1 cellular context compared by ENCODE assay signal in genomic region chr10:72692057-72692891, GRCh38.
TF ChIP-seq lines count a peak whose summit lies in the region.

TSS of gene MCU (plus strand) at chr10:72692143. CDS start at chr10:72692152, 9 bp downstream.

TF ChIP-seq in K562, 482 proteins besides CTCF, POLR2A, EP300 and RAD21 (continued from another document and continues in another):
- TF ChIP-seq BCLAF1 (IDR thresholded peaks at IDR 0.05; ENCODE audit: borderline replicate concordance in 1 of 2, control insufficient read depth in 1 of 2, low read depth in 2 of 2, low read length in 1 of 2) (no peak), ZKSCAN3 (CRISPR knock-in tag; IDR thresholded peaks at IDR 0.05) (no peak), ATF4 (CRISPR knock-in tag; IDR thresholded peaks at IDR 0.05) (peak; percentile 48; the same call in 1 of the 2 replicates), CREM (IDR thresholded peaks at IDR 0.05; ENCODE audit: low read depth) (no peak; the same call in 1 of the 2 replicates), TFAM (CRISPR knock-in tag; conservative IDR thresholded peaks at IDR 0.05) (no peak), ETV6 (IDR thresholded peaks at IDR 0.05; ENCODE audit: borderline replicate concordance in 1 of 2, low read depth in 2 of 2, low read length in 1 of 2) (no peak), ETV6 (CRISPR knock-in tag; IDR thresholded peaks at IDR 0.05; ENCODE audit: borderline replicate concordance) (no peak), EHMT2 (IDR thresholded peaks at IDR 0.05) (no peak), PHF21A (IDR thresholded peaks at IDR 0.05; ENCODE audit: borderline replicate concordance, low read depth) (no peak), ZNF589 (CRISPR knock-in tag; IDR thresholded peaks at IDR 0.05; ENCODE audit: low read depth) (no peak), CHD7 (IDR thresholded peaks at IDR 0.05; ENCODE audit: low read depth, low read length) (no peak), XRCC5 (IDR thresholded peaks at IDR 0.05; ENCODE audit: low read depth, low read length) (no peak), ZNF253 (CRISPR knock-in tag; conservative IDR thresholded peaks at IDR 0.05) (no peak), BRF1 (IDR thresholded peaks at IDR 0.05; ENCODE audit: borderline replicate concordance, extremely low read depth, insufficient read length) (no peak), KAT7 (CRISPR knock-in tag; IDR thresholded peaks at IDR 0.05; ENCODE audit: borderline replicate concordance) (peak; percentile 68; the same call in 1 of the 2 replicates), TRIM25 (IDR thresholded peaks at IDR 0.05; ENCODE audit: borderline replicate concordance) (no peak), MAFF (IDR thresholded peaks at IDR 0.05; ENCODE audit: low read length) (no peak), NFATC3 (IDR thresholded peaks at IDR 0.05) (no peak), THRA (IDR thresholded peaks at IDR 0.05) (no peak), OTX1 (CRISPR knock-in tag; IDR thresholded peaks at IDR 0.05) (no peak), ZFP36 (IDR thresholded peaks at IDR 0.05; ENCODE audit: low read depth, low read length, partially characterized antibody) (no peak), ZNF24 (IDR thresholded peaks at IDR 0.05) (no peak), ZNF77 (CRISPR knock-in tag; IDR thresholded peaks at IDR 0.05) (no peak), FOS (IDR thresholded peaks at IDR 0.05; ENCODE audit: extremely low read depth, insufficient read length) (no peak), SIN3B (IDR thresholded peaks at IDR 0.05; ENCODE audit: low read depth) (peak; percentile 61), KDM2B (CRISPR knock-in tag; IDR thresholded peaks at IDR 0.05) (no peak), SMAD4 (CRISPR knock-in tag; conservative IDR thresholded peaks at IDR 0.05) (peak; percentile 77), ZBTB49 (CRISPR knock-in tag; IDR thresholded peaks at IDR 0.05; ENCODE audit: borderline replicate concordance) (no peak), POLR2G (IDR thresholded peaks at IDR 0.05; ENCODE audit: low read depth, low read length) (peak; percentile 99), ATF3 (IDR thresholded peaks at IDR 0.05) (no peak), ATF3 (CRISPR knock-in tag; conservative IDR thresholded peaks at IDR 0.05) (no peak), SRSF7 (optimal IDR thresholded peaks at IDR 0.05; ENCODE audit: low read depth, low read length) (no peak), SMAD1 (IDR thresholded peaks at IDR 0.05; ENCODE audit: low read depth, low read length, partially characterized antibody) (peak; percentile 49), ZNF511 (CRISPR knock-in tag; IDR thresholded peaks at IDR 0.05) (peak; percentile 47; the same call in 1 of the 2 replicates), LCOR (CRISPR knock-in tag; IDR thresholded peaks at IDR 0.05) (no peak), ZNF586 (CRISPR knock-in tag; conservative IDR thresholded peaks at IDR 0.05) (no peak), ELF2 (CRISPR knock-in tag; IDR thresholded peaks at IDR 0.05) (no peak)
